Comparison of ENCODE assay signal across 7 cellular contexts in genomic region chr4:173700650-173701049, GRCh38.
"Had no signal": no experiment of that assay in that cellular context is flagged by ENCODE, and none has a peak within 500 bp of the region (broad histone marks: within the 10 kb centered on the region; RNA-seq: fewer than 3 reads in every experiment).

No MANE protein-coding gene starts in this region.

- DNase-seq: H9, HCEC 1CT had no signal

- FAIRE-seq: H1, H54, HepG2 had no signal

- ATAC-seq: GM23338, HepG2 had no signal

- H3K4me3 ChIP-seq: GM23338 had no signal

- H3K27ac ChIP-seq: HL-60 had no signal

- H2AFZ ChIP-seq: GM23338 had no signal

- H3K4me2 ChIP-seq: GM23338 had no signal
